ENCODE assay signal across 13 cellular contexts in the genomic region with DNA sequence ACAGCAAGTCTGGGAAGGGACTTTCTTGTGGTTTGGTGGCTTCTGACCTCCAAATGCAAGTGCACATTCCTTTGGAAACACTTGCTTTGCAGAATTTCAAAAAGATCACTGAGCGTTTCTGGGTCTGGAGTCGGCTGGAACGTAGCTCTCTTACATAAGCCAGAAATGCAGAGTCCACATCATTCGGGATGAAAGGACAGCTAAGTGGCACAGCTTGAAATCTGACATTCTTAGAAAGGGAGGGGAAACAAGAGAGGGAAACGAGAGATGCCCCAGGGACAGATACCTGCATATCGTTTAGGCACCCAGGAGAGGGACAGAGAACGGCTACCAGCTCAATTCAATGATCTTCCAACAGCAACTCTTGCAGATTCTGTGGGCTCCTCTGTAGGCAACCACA.
DNase-seq lines count a peak whose midpoint lies in the region; ATAC-seq and TF ChIP-seq lines count a peak whose summit lies in the region.
"Had no signal": no experiment of that assay in that cellular context is flagged by ENCODE, and none has a peak within 500 bp of the region (broad histone marks: within the 10 kb centered on the region; RNA-seq: fewer than 3 reads in every experiment).

No MANE protein-coding gene starts in this region.

- no peak for ATAC-seq in activated T-cell treated with anti-CD3 and anti-CD28 coated beads, Interleukin-2, amount 50 U/mL, for 72 hours (replicated peaks in 1 of 2)
- no peak for ATAC-seq in Right ventricle myocardium inferior

- H3K9me3 ChIP-seq in thyroid gland, result no peaks in the 10 kb centered on the region
- H3K9me3 ChIP-seq: vagina had no signal

- H3K4me1 ChIP-seq in thyroid gland, result peaks cover 24 to 39% of the 10 kb centered on the region in 2 donors

- peak overlapping the region; percentile 79 to 89 (median 85) for H3K27ac ChIP-seq in thyroid gland
- H3K27ac ChIP-seq: SK-N-MC, vagina had no signal

- CTCF ChIA-PET in activated CD4-positive, alpha-beta memory T cell treated with anti-CD3 and anti-CD28 coated beads, Interleukin-2, amount 10 ng/mL, durations not matched to agents 7 days and 5 days (lab: Charles Lee), result interaction anchor here (0.7 to 3.1 kb wide), 7 partner anchors 9 to 171 kb away, joined by 3 to 18 read pairs (median 7); a partner anchor contains a TSS

- peaks cover 93% of the 10 kb centered on the region for H3K4me1 Mint-ChIP-seq in activated T-cell treated with anti-CD3 and anti-CD28 coated beads, Interleukin-2, amount 50 U/mL, for 72 hours (ENCODE audit: low read depth)
- peaks cover 95% of the 10 kb centered on the region for H3K4me1 Mint-ChIP-seq in activated CD4-positive, alpha-beta memory T cell treated with anti-CD3 and anti-CD28 coated beads, Interleukin-2, amount 10 ng/mL, durations not matched to agents 7 days and 5 days

- H3K36me3 ChIP-seq in thyroid gland, result no peaks in the 10 kb centered on the region
- H3K36me3 ChIP-seq: vagina had no signal

- H3K4me3 ChIP-seq in thyroid gland (replicated peaks in 1 of 3), result no peak overlapping the region
- H3K4me3 ChIP-seq: SK-N-MC, vagina had no signal

- no peaks in the 10 kb centered on the region for H3K27me3 Mint-ChIP-seq in activated T-cell treated with anti-CD3 and anti-CD28 coated beads, Interleukin-2, amount 50 U/mL, for 72 hours (ENCODE audit: low read depth)
- H3K27me3 Mint-ChIP-seq in activated CD4-positive, alpha-beta memory T cell treated with anti-CD3 and anti-CD28 coated beads, Interleukin-2, amount 10 ng/mL, durations not matched to agents 7 days and 5 days, result no peaks in the 10 kb centered on the region

- WGBS in thyroid gland, 2 donors, result 30 to 35% methylated on average over 7 of the region's 7 CpGs

- POLR2A ChIA-PET in activated CD4-positive, alpha-beta memory T cell treated with anti-CD3 and anti-CD28 coated beads, Interleukin-2, amount 10 ng/mL, durations not matched to agents 7 days and 5 days (lab: Charles Lee), result interaction anchor here (0.7 to 3.3 kb wide), 12 partner anchors 9 to 119 kb away, joined by 3 to 36 read pairs (median 5); a partner anchor contains a TSS

- TF ChIP-seq POLR2A in thyroid gland (IDR thresholded peaks at IDR 0.05), result peak in 1 of 2 donors; percentile 28

- peak overlapping the region; percentile 83 for H3K27ac Mint-ChIP-seq in activated T-cell treated with anti-CD3 and anti-CD28 coated beads, Interleukin-2, amount 50 U/mL, for 72 hours
- H3K27ac Mint-ChIP-seq in activated CD4-positive, alpha-beta memory T cell treated with anti-CD3 and anti-CD28 coated beads, Interleukin-2, amount 10 ng/mL, durations not matched to agents 7 days and 5 days, result peak overlapping the region; percentile 90

- H3K27me3 ChIP-seq in thyroid gland, result no peaks in the 10 kb centered on the region
- H3K27me3 ChIP-seq: vagina had no signal

- H3K9me3 Mint-ChIP-seq in activated T-cell treated with anti-CD3 and anti-CD28 coated beads, Interleukin-2, amount 50 U/mL, for 72 hours, result no peaks in the 10 kb centered on the region
- no peaks in the 10 kb centered on the region for H3K9me3 Mint-ChIP-seq in activated CD4-positive, alpha-beta memory T cell treated with anti-CD3 and anti-CD28 coated beads, Interleukin-2, amount 10 ng/mL, durations not matched to agents 7 days and 5 days

- no peak for DNase-seq in activated T-cell treated with anti-CD3 and anti-CD28 coated beads, Interleukin-2, amount 50 U/mL, for 72 hours
- DNase-seq in activated T-cell treated with anti-CD3 and anti-CD28 coated beads for 4 hours (no peak), iPS-NIHi11 (ENCODE audit: low spot score) (peak; percentile 56), thyroid gland (peak; percentile 56 to 65), DMS53 (lab: John Stamatoyannopoulos, UW) (no peak), Right ventricle myocardium inferior (ENCODE audit: missing footprints) (no peak), GM19240 (ENCODE audit: insufficient read length, low spot score) (no peak)
- no peak for DNase-seq in activated CD4-positive, alpha-beta memory T cell treated with anti-CD3 and anti-CD28 coated beads, Interleukin-2, amount 10 ng/mL, durations not matched to agents 7 days and 5 days
- DNase-seq: DMS153, NCI-H2029 treated with DMSO at 0.1 percent for 48 hours, posterior cingulate gyrus had no signal

- no peak for TF ChIP-seq CTCF in thyroid gland (IDR thresholded peaks at IDR 0.05)

- peaks cover 2 to 23% of the 10 kb centered on the region in 2 donors for H3K36me3 Mint-ChIP-seq in activated T-cell treated with anti-CD3 and anti-CD28 coated beads, Interleukin-2, amount 50 U/mL, for 72 hours (ENCODE audit: insufficient read depth in 2 of 2)
- H3K36me3 Mint-ChIP-seq in activated CD4-positive, alpha-beta memory T cell treated with anti-CD3 and anti-CD28 coated beads, Interleukin-2, amount 10 ng/mL, durations not matched to agents 7 days and 5 days (ENCODE audit: low read depth), result peaks cover 75% of the 10 kb centered on the region

- intact Hi-C loops in thyroid gland (cut with DNase I), result no loop called here
- intact Hi-C loops in Right ventricle myocardium inferior (cut with DNase I), result no loop called here

- peak overlapping the region; percentile 59 to 67 for H3K4me3 Mint-ChIP-seq in activated T-cell treated with anti-CD3 and anti-CD28 coated beads, Interleukin-2, amount 50 U/mL, for 72 hours
- H3K4me3 Mint-ChIP-seq in activated CD4-positive, alpha-beta memory T cell treated with anti-CD3 and anti-CD28 coated beads, Interleukin-2, amount 10 ng/mL, durations not matched to agents 7 days and 5 days, result peak overlapping the region; percentile 53

Comparison
In these comparisons a context has a peak if more than half of its experiments do, and no peak if none do; other contexts are left out.
1. DNase-seq: peak in iPS-NIHi11 (single experiment) and thyroid gland (2 of 2); none in activated T-cell treated with anti-CD3 and anti-CD28 coated beads, Interleukin-2, amount 50 U/mL, for 72 hours (0 of 2), activated T-cell treated with anti-CD3 and anti-CD28 coated beads for 4 hours (single experiment), activated CD4-positive, alpha-beta memory T cell treated with anti-CD3 and anti-CD28 coated beads, Interleukin-2, amount 10 ng/mL, durations not matched to agents 7 days and 5 days (single experiment), DMS53 (single experiment), Right ventricle myocardium inferior (single experiment) and GM19240 (single experiment).